ENCODE assay signal across 8 cellular contexts in the genomic region with DNA sequence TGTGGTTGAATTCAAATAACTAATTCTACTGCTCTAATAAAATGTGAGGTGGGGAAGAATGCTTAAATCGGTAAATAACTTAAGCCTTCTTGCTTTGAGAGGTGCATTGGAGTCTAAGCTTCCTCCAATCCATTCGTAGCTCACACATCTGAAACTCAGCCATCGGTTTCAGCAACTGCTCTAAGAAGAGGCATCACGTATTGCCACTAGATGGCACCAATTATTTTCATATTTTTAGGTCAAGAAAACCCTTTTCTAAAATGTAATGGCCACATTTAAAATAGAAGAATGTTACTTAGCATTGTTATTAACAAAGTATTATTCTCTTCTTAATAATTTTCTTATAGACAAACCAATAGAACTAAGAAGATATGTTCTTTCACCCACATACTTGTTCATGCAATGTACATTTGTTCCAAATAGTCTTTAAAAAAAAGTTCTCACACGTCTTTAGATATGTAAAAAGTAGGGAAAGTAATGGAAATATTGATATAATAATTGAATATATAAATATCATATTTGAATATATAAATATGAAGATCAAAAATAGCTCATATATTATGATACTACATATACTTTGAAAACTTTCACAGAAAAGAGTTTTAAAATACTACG.
DNase-seq lines count a peak whose midpoint lies in the region; ATAC-seq, FAIRE-seq and TF ChIP-seq lines count a peak whose summit lies in the region.

No MANE protein-coding gene starts in this region.

- peak; percentile 59 for DNase-seq in DMS153 (lab: John Stamatoyannopoulos, UW)
- DNase-seq in NCI-H526 treated with DMSO at 0.1 percent for 48 hours (lab: John Stamatoyannopoulos, UW), result peak; percentile 24
- no peak for DNase-seq in osteoblast (ENCODE audit: insufficient read length, low spot score, missing footprints)
- no peak for DNase-seq in GM19238 (ENCODE audit: insufficient read length, low spot score)
- DNase-seq in aorta, result no peak
- no peak for DNase-seq in CD4-positive, alpha-beta memory T cell

- H3K27ac Mint-ChIP-seq in CD4-positive, alpha-beta memory T cell, result no peak overlapping the region

- no peak overlapping the region for H3K4me3 ChIP-seq in osteoblast (ENCODE audit: insufficient read depth, low read length)
- H3K4me3 ChIP-seq in aorta (ENCODE audit: low read length in 2 of 2), result no peak overlapping the region
- no peak overlapping the region for H3K4me3 ChIP-seq in CD4-positive, alpha-beta memory T cell (ENCODE audit: low read length in 2 of 2)

- no peak overlapping the region for H3K4me2 ChIP-seq in osteoblast (ENCODE audit: insufficient read depth, low read length)

- H2AFZ ChIP-seq in osteoblast (ENCODE audit: low read length), result no peak overlapping the region

- no peaks in the 10 kb centered on the region for H3K4me1 Mint-ChIP-seq in CD4-positive, alpha-beta memory T cell

- no peaks in the 10 kb centered on the region for H3K36me3 Mint-ChIP-seq in CD4-positive, alpha-beta memory T cell

- no peak overlapping the region for H3K4me3 Mint-ChIP-seq in CD4-positive, alpha-beta memory T cell

- H4K20me1 ChIP-seq in osteoblast (ENCODE audit: insufficient read depth, low read length), result no peaks in the 10 kb centered on the region

- H3K27me3 Mint-ChIP-seq in CD4-positive, alpha-beta memory T cell, result no peaks in the 10 kb centered on the region

- H3K27ac ChIP-seq in osteoblast (ENCODE audit: low read depth, low read length) (no peak overlapping the region), aorta (ENCODE audit: low read depth in 1 of 2, low read length in 2 of 2) (no peak overlapping the region)
- H3K27ac ChIP-seq in CD4-positive, alpha-beta memory T cell (ENCODE audit: low read depth, low read length), result no peak overlapping the region

- peak; percentile 61 for TF ChIP-seq CTCF in osteoblast (IDR thresholded peaks at IDR 0.05; ENCODE audit: extremely low read depth, low read depth, low read length)

- H3K79me2 ChIP-seq in osteoblast (ENCODE audit: insufficient read depth, low read length), result no peaks in the 10 kb centered on the region

- CTCF ChIA-PET in CD4-positive, alpha-beta memory T cell (lab: Charles Lee; ENCODE audit: partially characterized antibody), result no interaction called here

- intact Hi-C loops in aorta (cut with DNase I), result no loop called here
- intact Hi-C loops in CD4-positive, alpha-beta memory T cell (cut with micrococcal nuclease), result no loop called here

- POLR2A ChIA-PET in CD4-positive, alpha-beta memory T cell (lab: Charles Lee; ENCODE audit: partially characterized antibody), result no interaction called here

- H3K36me3 ChIP-seq in osteoblast (ENCODE audit: insufficient read depth, low read length), result no peaks in the 10 kb centered on the region
- H3K36me3 ChIP-seq in aorta (ENCODE audit: control insufficient read depth in 1 of 2, insufficient read depth in 2 of 2, low read length in 1 of 2), result no peaks in the 10 kb centered on the region
- H3K36me3 ChIP-seq in CD4-positive, alpha-beta memory T cell (ENCODE audit: insufficient read depth, low read length), result no peaks in the 10 kb centered on the region

- 30 to 31% methylated on average over 6 of the region's 6 CpGs for WGBS in aorta, 2 donors

- peak; percentile 57 for FAIRE-seq in colon (lab: Jason Lieb, UNC)

- H3K27me3 ChIP-seq in osteoblast (ENCODE audit: insufficient read depth, low read length) (no peaks in the 10 kb centered on the region), aorta (ENCODE audit: control insufficient read depth in 1 of 2, insufficient read depth in 2 of 2, low read length in 1 of 2) (no peaks in the 10 kb centered on the region)
- no peaks in the 10 kb centered on the region for H3K27me3 ChIP-seq in CD4-positive, alpha-beta memory T cell (ENCODE audit: insufficient read depth, low read length)

- ATAC-seq in HG03159 (IDR thresholded peaks at IDR 0.05; ENCODE audit: unreplicated experiment), result peak; percentile 71
- ATAC-seq in aorta (ENCODE audit: low FRiP score), result no peak

- H3K9me3 Mint-ChIP-seq in CD4-positive, alpha-beta memory T cell, result peaks cover 0 to 2% (median 0%) of the 10 kb centered on the region in 8 donors

- H3K9me3 ChIP-seq in osteoblast (ENCODE audit: low read depth, low read length), result no peaks in the 10 kb centered on the region
- no peaks in the 10 kb centered on the region for H3K9me3 ChIP-seq in aorta (ENCODE audit: control insufficient read depth, low read length)
- no peaks in the 10 kb centered on the region for H3K9me3 ChIP-seq in CD4-positive, alpha-beta memory T cell (ENCODE audit: control insufficient read depth in 1 of 2, low read length in 2 of 2)

- H3K4me1 ChIP-seq in osteoblast (ENCODE audit: insufficient read depth, low read length) (no peaks in the 10 kb centered on the region), aorta (ENCODE audit: control insufficient read depth in 1 of 2, insufficient read depth in 2 of 2, low read length in 2 of 2) (no peaks in the 10 kb centered on the region)
- H3K4me1 ChIP-seq in CD4-positive, alpha-beta memory T cell (ENCODE audit: insufficient read depth, low read length), result no peaks in the 10 kb centered on the region

Comparison
In these comparisons a context has a peak if more than half of its experiments do, and no peak if none do; other contexts are left out.
1. DNase-seq: peak in DMS153 (single experiment) and NCI-H526 treated with DMSO at 0.1 percent for 48 hours (single experiment); none in osteoblast (single experiment), GM19238 (single experiment), aorta (0 of 2) and CD4-positive, alpha-beta memory T cell (0 of 5).